Comparison of ENCODE assay signal across 13 cellular contexts in genomic region chr16:22123146-22123545, GRCh38. TPM values are rescaled to one million over a fixed set of nuclear protein-coding genes. Genes with fewer than 3 reads are reported as not detected.
DNase-seq lines count a peak whose midpoint lies in the region; ATAC-seq and TF ChIP-seq lines count a peak whose summit lies in the region.
"Had no signal": no experiment of that assay in that cellular context is flagged by ENCODE, and none has a peak within 500 bp of the region (broad histone marks: within the 10 kb centered on the region; RNA-seq: fewer than 3 reads in every experiment).

No MANE protein-coding gene starts in this region.

- DNase-seq in GM13976 (ENCODE audit: low spot score) (peak; percentile 37), LHCN-M2 (ENCODE audit: low read depth) (peak; percentile 18), SW480 (ENCODE audit: low spot score) (peak; percentile 27), iPS-NIHi11 (ENCODE audit: low spot score) (peak; percentile 57)
- DNase-seq: activated T-cell treated with anti-CD3 and anti-CD28 coated beads, Interleukin-2, amount 50 U/mL, for 24 hours; anterior cingulate cortex; Caco-2; NCI-H2029; substantia nigra had no signal

- no peak for TF ChIP-seq CTCF in GM13976 (IDR thresholded peaks at IDR 0.05; ENCODE audit: borderline replicate concordance, control extremely low read depth, extremely low read depth, insufficient read depth, missing control alignments)

- ATAC-seq in HG02623 (IDR thresholded peaks at IDR 0.05; ENCODE audit: unreplicated experiment) (no peak), HG03457 (IDR thresholded peaks at IDR 0.05; ENCODE audit: unreplicated experiment) (no peak), GM19455 (IDR thresholded peaks at IDR 0.05; ENCODE audit: unreplicated experiment) (no peak)
- ATAC-seq in activated CD4-positive, CD25-positive, alpha-beta regulatory T cell treated with anti-CD3 and anti-CD28 coated beads, Interleukin-2, amount 50 U/mL, for 24 hours: no peak

- in situ Hi-C loops in GM13976 (cut with MboI; ENCODE audit: low sequenced_read_pairs, unreplicated experiment): no loop called here

RNA-seq across cellular contexts. Expression of gene VWA3A, which starts 30.8 kb away (rescaled TPM):
- not detected in 2 replicates for total RNA-seq in LHCN-M2 (2014; rRNA removed)
- not detected for polyA plus RNA-seq in LHCN-M2 (2012)
- total RNA-seq: Caco-2 had no signal

RNA-seq across cellular contexts. Expression of gene SDR42E2, which starts 39.2 kb away (rescaled TPM):
- not detected in 2 replicates for total RNA-seq in LHCN-M2 (2014; rRNA removed)
- 0.02 TPM for polyA plus RNA-seq in LHCN-M2 (2012)
- total RNA-seq: Caco-2 had no signal
